In the genomic region with DNA sequence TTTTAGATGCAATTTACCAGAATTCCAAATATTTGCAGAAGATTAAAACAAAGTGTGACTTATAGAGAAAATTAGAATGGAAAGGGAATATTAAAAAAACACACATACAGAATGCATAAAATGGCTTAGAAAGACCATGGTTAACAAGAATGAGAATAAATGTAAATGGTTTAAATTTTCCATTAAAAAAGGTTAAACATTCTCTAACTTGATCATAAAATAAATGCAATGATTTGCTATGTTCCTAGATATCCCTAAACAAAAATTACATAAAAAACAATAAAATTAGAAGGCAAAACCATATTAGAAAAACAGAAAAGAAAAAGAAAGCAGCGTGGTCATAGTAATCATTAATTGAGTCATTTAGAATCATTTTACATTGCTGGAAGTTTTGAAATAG, we compare ENCODE assay signal across 23 cellular contexts.
"Had no signal": no experiment of that assay in that cellular context is flagged by ENCODE, and none has a peak within 500 bp of the region (broad histone marks: within the 10 kb centered on the region; RNA-seq: fewer than 3 reads in every experiment).

No MANE protein-coding gene starts in this region.

- FAIRE-seq: keratinocyte had no signal

- H3K4me2 ChIP-seq: hepatocyte had no signal

- H2AFZ ChIP-seq: hepatocyte had no signal

- H3K4me1 ChIP-seq: esophagus squamous epithelium, gastroesophageal sphincter, heart left ventricle, left lung, lower lobe of right lung had no signal

- H3K27me3 ChIP-seq: esophagus squamous epithelium, gastroesophageal sphincter, heart left ventricle, hepatocyte, left lung had no signal

- H3K9me3 ChIP-seq: esophagus squamous epithelium, gastroesophageal sphincter, left lung, lower lobe of right lung, mucosa of descending colon had no signal

- H3K36me3 ChIP-seq: esophagus squamous epithelium, gastroesophageal sphincter, heart left ventricle, left lung, lower lobe of right lung had no signal

- H3K4me3 ChIP-seq: coronary artery, esophagus squamous epithelium, gastroesophageal sphincter, heart left ventricle, hepatocyte, left lung, lower lobe of right lung, mucosa of descending colon had no signal

- H3K27ac ChIP-seq: coronary artery, epithelial cell of prostate, esophagus squamous epithelium, gastroesophageal sphincter, heart left ventricle, hepatocyte, left lung, lower lobe of right lung had no signal

- ATAC-seq: effector memory CD8-positive, alpha-beta T cell; esophagus mucosa; gastroesophageal sphincter; heart left ventricle; left cardiac atrium; left lung; left ventricle myocardium superior; lower lobe of right lung; mucosa of descending colon had no signal

- DNase-seq: effector CD8-positive, alpha-beta T cell; effector memory CD8-positive, alpha-beta T cell; endodermal cell; erythroblast; esophagus squamous epithelium; foreskin fibroblast; foreskin melanocyte; heart left ventricle; hypothalamus; immature natural killer cell; left cardiac atrium; left lung; left ventricle myocardium superior; lower lobe of right lung; mesenchymal stem cell; mucosa of descending colon; naive B cell had no signal
